Comparison of ENCODE assay signal across 8 cellular contexts in the genomic region with DNA sequence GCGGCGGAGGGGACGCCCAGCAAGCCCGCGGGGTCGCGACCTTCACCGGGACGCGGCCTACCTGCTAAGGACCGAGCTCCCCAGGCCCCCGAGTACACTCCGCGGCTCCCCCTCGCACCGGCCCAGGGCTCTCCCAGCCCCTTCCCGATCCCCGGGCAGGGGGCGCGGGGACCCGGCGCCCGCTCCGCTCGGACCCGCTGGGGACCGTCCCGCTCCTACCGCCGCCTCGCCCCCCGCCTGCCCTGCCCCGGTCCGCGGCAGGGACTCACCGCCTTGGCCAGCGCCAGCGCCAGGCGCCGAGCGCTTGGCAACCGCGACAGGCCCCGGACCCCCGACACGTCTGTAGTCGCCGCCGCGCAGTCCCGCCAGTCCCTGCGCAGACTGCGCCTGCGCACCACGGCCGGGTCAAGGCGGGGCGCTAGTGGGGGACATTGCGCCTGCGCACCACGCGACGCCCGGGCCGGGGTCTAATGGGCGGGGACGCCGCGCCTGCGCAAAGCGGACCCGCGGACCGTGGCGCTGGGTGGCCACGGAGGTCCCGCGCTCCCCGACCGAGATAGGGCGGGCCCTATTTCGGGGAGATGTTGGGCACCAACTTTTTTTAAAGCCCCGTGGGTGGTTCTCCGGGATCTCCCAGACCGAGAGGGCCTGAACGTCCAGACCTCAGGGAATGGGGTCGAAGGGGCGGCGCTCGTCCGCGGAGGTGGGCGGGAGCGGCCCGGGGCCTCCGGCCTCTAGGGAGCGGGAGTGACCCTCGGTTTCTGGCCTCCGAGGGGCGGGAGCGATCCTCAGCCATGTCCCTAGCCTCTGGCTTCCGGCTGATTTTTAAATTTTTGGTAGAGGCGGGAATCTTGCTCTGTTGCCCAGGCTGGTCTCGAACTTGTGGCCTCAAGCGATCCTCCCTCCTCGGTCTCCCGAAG.
A peak's percentile ranks its signal among the peaks of the same experiment; 100 is the strongest.
DNase-seq lines count a peak whose midpoint lies in the region; TF ChIP-seq lines count a peak whose summit lies in the region.
"Not testable (repeated sequence)": the region's sequence is repeated elsewhere in the genome, so short reads cannot be mapped to it uniquely, and the experiment has no call there.

No MANE protein-coding gene starts in this region.

- not testable (repeated sequence) for H3K79me1 ChIP-seq in H9 (ENCODE audit: insufficient read depth, low read depth, low read length, poor library complexity, severe bottlenecking)

- not testable (repeated sequence) for H3K23ac ChIP-seq in H9 (ENCODE audit: insufficient read length, low read depth, low read length)

- not testable (repeated sequence) for H3K14ac ChIP-seq in H9 (ENCODE audit: insufficient read depth, low read length)

- H3K9me3 ChIP-seq in H9 (ENCODE audit: control insufficient read depth, low read depth, low read length); iPS-20b (ENCODE audit: insufficient read depth, low read depth, low read length); thymus (ENCODE audit: control insufficient read depth): not testable (repeated sequence)

- DNase-seq in GM12865 (ENCODE audit: low read depth) (peak; percentile 90), H9 (peak; percentile 93), cerebellum (ENCODE audit: low spot score) (peak; percentile 87), renal cortical epithelial cell (ENCODE audit: low read depth) (peak; percentile 41)
- DNase-seq in activated CD4-positive, alpha-beta T cell treated with anti-CD3 and anti-CD28 coated beads, Interleukin-2, amount 50 U/mL, for 24 hours (ENCODE audit: low read depth in 1 of 2, low spot score in 1 of 2) = peak; percentile 86 to 94

- peak overlapping the region; percentile 81 for H3K4me3 ChIP-seq in GM12865 (ENCODE audit: low read depth, low read length)
- H3K4me3 ChIP-seq in iPS-20b (ENCODE audit: low read length) = peak overlapping the region; percentile 74
- peak overlapping the region; percentile 63 for H3K4me3 ChIP-seq in thymus (ENCODE audit: low read length)

- not testable (repeated sequence) for H3K4ac ChIP-seq in H9 (ENCODE audit: low read depth, low read length)

- not testable (repeated sequence) for H2AK5ac ChIP-seq in H9 (ENCODE audit: insufficient read length, low read length)

- not testable (repeated sequence) for H3K36me3 Mint-ChIP-seq in H9 (ENCODE audit: insufficient read depth in 1 of 3, low read depth in 3 of 3); IgD-negative memory B cell

- not testable (repeated sequence) for H3K79me2 ChIP-seq in H9 (ENCODE audit: insufficient read depth, low read length)

- H3K27me3 ChIP-seq in H9 (ENCODE audit: insufficient read depth, low read length); iPS-20b (ENCODE audit: insufficient read depth, low read length); thymus (ENCODE audit: control insufficient read depth, insufficient read depth): not testable (repeated sequence)

- not testable (repeated sequence) for H2BK5ac ChIP-seq in H9 (ENCODE audit: insufficient read length, low read length)

- H3T11ph ChIP-seq in H9 (ENCODE audit: low read length) = not testable (repeated sequence)

- H3K27me3 Mint-ChIP-seq in H9 (ENCODE audit: low read depth) = peaks cover 15% of the 10 kb centered on the region
- not testable (repeated sequence) for H3K27me3 Mint-ChIP-seq in IgD-negative memory B cell

- H3K9me3 Mint-ChIP-seq in H9, IgD-negative memory B cell: not testable (repeated sequence)

- H3K4me2 ChIP-seq in H9 (ENCODE audit: insufficient read depth, insufficient read length, low read length) = not testable (repeated sequence)

- H4K5ac ChIP-seq in H9 (ENCODE audit: insufficient read length, low read depth, low read length) = not testable (repeated sequence)

- TF ChIP-seq CTCF in GM12865 (IDR thresholded peaks at IDR 0.05; ENCODE audit: insufficient read depth, low read depth, low read length, missing control alignments) = not testable (repeated sequence)
- TF ChIP-seq CTCF in H9 (conservative IDR thresholded peaks at IDR 0.05) = 0 out of 3 replicates have a peak, but pooled peaks have one; percentile 14

- H3K9ac ChIP-seq in H9 (ENCODE audit: extremely low read depth, insufficient read length, low read length) = not testable (repeated sequence)
- peak overlapping the region; percentile 71; the same call in 1 of the 2 replicates for H3K9ac ChIP-seq in iPS-20b (ENCODE audit: low read depth, low read length)

- H3K36me3 ChIP-seq in iPS-20b (ENCODE audit: insufficient read depth, low read depth, low read length); thymus (ENCODE audit: control insufficient read depth, insufficient read depth): not testable (repeated sequence)

- not testable (repeated sequence) for H4K91ac ChIP-seq in H9 (ENCODE audit: insufficient read length, low read depth, low read length)

- H3K18ac ChIP-seq in H9 (ENCODE audit: insufficient read length, low read depth, low read length) = not testable (repeated sequence)

- H3K56ac ChIP-seq in H9 (ENCODE audit: insufficient read length, low read depth, low read length) = not testable (repeated sequence)

- H2BK15ac ChIP-seq in H9 (ENCODE audit: low read depth, low read length) = not testable (repeated sequence)

- WGBS in H9 (ENCODE audit: extremely low coverage, insufficient read length, low lambda C conversion rate) = no CpG with 5 or more reads among the region's 107 CpGs
- WGBS in thymus = 2% methylated on average over 90 of the region's 107 CpGs

- H3K27ac ChIP-seq in H9 (ENCODE audit: insufficient read length, low read depth, low read length); iPS-20b (ENCODE audit: low read length): not testable (repeated sequence)
- H3K27ac ChIP-seq in thymus (ENCODE audit: low read depth) = peak overlapping the region; percentile 42

- not testable (repeated sequence) for H2BK12ac ChIP-seq in H9 (ENCODE audit: insufficient read length, low read depth, low read length)

- H2BK120ac ChIP-seq in H9 (ENCODE audit: low read depth, low read length, poor library complexity, severe bottlenecking) = not testable (repeated sequence)

- not testable (repeated sequence) for H2BK20ac ChIP-seq in H9 (ENCODE audit: low read depth, low read length, poor library complexity, severe bottlenecking)

- H3K4me1 Mint-ChIP-seq in H9, IgD-negative memory B cell: not testable (repeated sequence)

- H3K27ac Mint-ChIP-seq in H9 = not testable (repeated sequence)
- peak overlapping the region; percentile 39 to 89 (median 84) for H3K27ac Mint-ChIP-seq in IgD-negative memory B cell

- H3K4me3 Mint-ChIP-seq in H9 = peak overlapping the region; percentile 67 to 81
- H3K4me3 Mint-ChIP-seq in IgD-negative memory B cell = peak overlapping the region; percentile 81 to 94 (median 93)

- not testable (repeated sequence) for H3K4me1 ChIP-seq in H9 (ENCODE audit: insufficient read depth, low read length); iPS-20b (ENCODE audit: insufficient read depth, low read length); thymus (ENCODE audit: control insufficient read depth, insufficient read depth, low read length)

- not testable (repeated sequence) for H4K8ac ChIP-seq in H9 (replicated peaks; ENCODE audit: insufficient read length, low read depth, low read length)

- not testable (repeated sequence) for H3K23me2 ChIP-seq in H9 (ENCODE audit: insufficient read length, low read depth, low read length, poor library complexity, severe bottlenecking)

- H4K20me1 ChIP-seq in H9 (ENCODE audit: control insufficient read depth, insufficient read depth, insufficient read length) = not testable (repeated sequence)

- H2AFZ ChIP-seq in H9 (ENCODE audit: low read length) = not testable (repeated sequence)

Comparison
In these comparisons a context has a peak if more than half of its experiments do, and no peak if none do; other contexts are left out.
1. DNase-seq: peak in every context shown above with its lines; median percentile 93 in H9; 90 in GM12865; 90 in activated CD4-positive, alpha-beta T cell treated with anti-CD3 and anti-CD28 coated beads, Interleukin-2, amount 50 U/mL, for 24 hours; 87 in cerebellum; 41 in renal cortical epithelial cell.